ENCODE assay signal across 19 cellular contexts in the genomic region with DNA sequence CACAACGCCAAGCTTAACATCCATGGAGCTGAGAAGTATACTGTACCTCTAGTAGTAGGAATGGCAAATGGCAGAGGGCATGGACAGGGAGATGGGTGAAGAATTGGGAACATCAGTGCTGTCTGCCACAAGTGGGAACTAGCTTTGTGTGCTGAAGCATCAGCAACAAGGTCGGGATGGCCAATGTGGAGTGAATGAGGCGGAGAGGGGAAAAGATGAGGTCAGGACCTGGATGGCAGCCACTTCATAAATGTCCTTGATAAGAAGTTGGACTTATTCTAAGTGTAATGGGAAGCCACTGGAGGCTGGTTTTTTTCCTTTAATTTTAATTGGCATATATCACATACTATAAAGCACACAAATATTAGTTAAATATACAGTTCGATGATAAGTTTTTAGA. TPM values are rescaled to one million over a fixed set of nuclear protein-coding genes. Genes with fewer than 3 reads are reported as not detected.
A peak's percentile ranks its signal among the peaks of the same experiment; 100 is the strongest.
DNase-seq lines count a peak whose midpoint lies in the region; ATAC-seq and TF ChIP-seq lines count a peak whose summit lies in the region.
"Had no signal": no experiment of that assay in that cellular context is flagged by ENCODE, and none has a peak within 500 bp of the region (broad histone marks: within the 10 kb centered on the region; RNA-seq: fewer than 3 reads in every experiment).

No MANE protein-coding gene starts in this region.

- H4K20me1 ChIP-seq in PC-3 (ENCODE audit: low read length): no peaks in the 10 kb centered on the region

- H3K4me3 Mint-ChIP-seq in CD4-positive, alpha-beta memory T cell: no peak overlapping the region
- H3K4me3 Mint-ChIP-seq: HFFc6 had no signal

- no peak for TF ChIP-seq CTCF in PC-3 (conservative IDR thresholded peaks at IDR 0.05; ENCODE audit: low read depth, low read length)

- CTCF ChIA-PET in PC-3 (lab: Charles Lee): no interaction called here
- CTCF ChIA-PET in CD4-positive, alpha-beta memory T cell (lab: Charles Lee; ENCODE audit: partially characterized antibody): no interaction called here

- no peaks in the 10 kb centered on the region for H3K79me2 ChIP-seq in PC-3 (ENCODE audit: low read length)

- DNase-seq in PC-3: no peak
- DNase-seq in epithelial cell of prostate (ENCODE audit: low read depth, low spot score): no peak
- peak in 2 of 3 donors; percentile 65 to 78 for DNase-seq in right cardiac atrium
- DNase-seq in Kasumi-1 (lab: John Stamatoyannopoulos, UW): no peak
- no peak for DNase-seq in NCI-H1436 treated with DMSO at 0.1 percent for 48 hours (lab: John Stamatoyannopoulos, UW)
- no peak for DNase-seq in CD4-positive, alpha-beta memory T cell
- DNase-seq: AML-193, DMS79 treated with DMSO at 0.1 percent for 48 hours, HFFc6, NCI-H1105 treated with DMSO at 0.1 percent for 48 hours, NCI-H1694 treated with DMSO at 0.1 percent for 48 hours, NCI-H2107, NCI-H510A, NCI-H774, SHP77 treated with DMSO at 0.1 percent for 48 hours, SK-N-SH had no signal

- no peaks in the 10 kb centered on the region for H3F3A ChIP-seq in PC-3 (ENCODE audit: low read length, unreplicated experiment)

- H3K27ac Mint-ChIP-seq in CD4-positive, alpha-beta memory T cell: no peak overlapping the region
- H3K27ac Mint-ChIP-seq: CD14-positive monocyte, HFFc6 had no signal

- peaks cover 6% of the 10 kb centered on the region; the same call in 1 of the 2 replicates for H3K4me1 ChIP-seq in PC-3 (ENCODE audit: insufficient read depth, low read length)
- peaks cover 4% of the 10 kb centered on the region for H3K4me1 ChIP-seq in right cardiac atrium (ENCODE audit: control insufficient read depth, insufficient read depth, low read length)
- no peaks in the 10 kb centered on the region for H3K4me1 ChIP-seq in CD4-positive, alpha-beta memory T cell (ENCODE audit: insufficient read depth, low read length)

- H3K27me3 Mint-ChIP-seq in CD4-positive, alpha-beta memory T cell: peaks cover 23 to 26% of the 10 kb centered on the region in 2 donors

- no peaks in the 10 kb centered on the region for H3K4me1 Mint-ChIP-seq in CD4-positive, alpha-beta memory T cell
- H3K4me1 Mint-ChIP-seq: CD14-positive monocyte had no signal

- intact Hi-C loops in PC-3 (cut with micrococcal nuclease): no loop called here
- intact Hi-C loops in right cardiac atrium (cut with DNase I): no loop called here
- intact Hi-C loops in CD4-positive, alpha-beta memory T cell (cut with micrococcal nuclease): no loop called here

- no peaks in the 10 kb centered on the region for H3K9me2 ChIP-seq in PC-3 (replicated peaks; ENCODE audit: low read length)
- H3K9me2 ChIP-seq: SK-N-SH had no signal

- H3K27ac ChIP-seq in PC-3 (ENCODE audit: low read length): peak overlapping the region; percentile 36; the same call in 1 of the 2 replicates
- H3K27ac ChIP-seq in epithelial cell of prostate: peak overlapping the region; percentile 64
- H3K27ac ChIP-seq in right cardiac atrium (ENCODE audit: low read length): no peak overlapping the region
- no peak overlapping the region for H3K27ac ChIP-seq in CD4-positive, alpha-beta memory T cell (ENCODE audit: low read depth, low read length)

- H2AFZ ChIP-seq in PC-3 (ENCODE audit: low read length): no peak overlapping the region

- ATAC-seq in PC-3 (no peak), right cardiac atrium (peak; percentile 52 to 68), HG02981 (IDR thresholded peaks at IDR 0.05; ENCODE audit: unreplicated experiment) (no peak)
- ATAC-seq: K562 had no signal

- POLR2A ChIA-PET in PC-3 (lab: Charles Lee; ENCODE audit: unreplicated experiment): no interaction called here
- POLR2A ChIA-PET in CD4-positive, alpha-beta memory T cell (lab: Charles Lee; ENCODE audit: partially characterized antibody): no interaction called here

- no peaks in the 10 kb centered on the region for H3K36me3 ChIP-seq in PC-3 (ENCODE audit: low read depth, low read length)
- no peaks in the 10 kb centered on the region for H3K36me3 ChIP-seq in CD4-positive, alpha-beta memory T cell (ENCODE audit: insufficient read depth, low read length)

- no peaks in the 10 kb centered on the region for H3K36me3 Mint-ChIP-seq in CD4-positive, alpha-beta memory T cell
- H3K36me3 Mint-ChIP-seq: CD14-positive monocyte had no signal

- H3K9me3 ChIP-seq in PC-3 (ENCODE audit: low read length): no peaks in the 10 kb centered on the region
- H3K9me3 ChIP-seq in right cardiac atrium (ENCODE audit: control insufficient read depth, low read length): no peaks in the 10 kb centered on the region
- H3K9me3 ChIP-seq in CD4-positive, alpha-beta memory T cell (ENCODE audit: control insufficient read depth in 1 of 2, low read length in 2 of 2): no peaks in the 10 kb centered on the region
- H3K9me3 ChIP-seq: SK-N-SH had no signal

- 52% methylated on average over 4 of the region's 4 CpGs for WGBS in right cardiac atrium

- no peak overlapping the region for H3K4me2 ChIP-seq in PC-3 (ENCODE audit: low read length)
- H3K4me2 ChIP-seq: SK-N-SH had no signal

- BruUV-seq in PC-3 (replicated peaks; lab: Mats Ljungman, UMichigan): no TSS peak

- H3K9me3 Mint-ChIP-seq in CD4-positive, alpha-beta memory T cell: peaks cover 0 to 4% (median 0%) of the 10 kb centered on the region in 8 donors

- no peak overlapping the region for H3K9ac ChIP-seq in PC-3 (ENCODE audit: low read length)
- H3K9ac ChIP-seq: SK-N-SH had no signal

- no peaks in the 10 kb centered on the region for H3K27me3 ChIP-seq in PC-3 (ENCODE audit: low read length)
- no peaks in the 10 kb centered on the region for H3K27me3 ChIP-seq in right cardiac atrium (ENCODE audit: control insufficient read depth, insufficient read depth)
- no peaks in the 10 kb centered on the region for H3K27me3 ChIP-seq in CD4-positive, alpha-beta memory T cell (ENCODE audit: insufficient read depth, low read length)

- H3K4me3 ChIP-seq in PC-3 (ENCODE audit: low read length) (no peak overlapping the region), right cardiac atrium (ENCODE audit: low read length) (no peak overlapping the region)
- no peak overlapping the region for H3K4me3 ChIP-seq in CD4-positive, alpha-beta memory T cell (ENCODE audit: low read length in 2 of 2)
- H3K4me3 ChIP-seq: K562 had no signal

RNA-seq across cellular contexts. Expression of a gene that starts 21.9 kb away (rescaled TPM):
- 3.5 and 3.7 TPM in 2 replicates for total RNA-seq in PC-3 (2014; rRNA removed)
- total RNA-seq in right cardiac atrium: 1 to 10 TPM; 6.4 to 9.1 (median 7.4) TPM
- polyA plus RNA-seq in right cardiac atrium: 3.1 TPM
- total RNA-seq in CD4-positive, alpha-beta memory T cell: under 1 TPM; 0.22 to 0.70 TPM
- polyA plus RNA-seq in CD4-positive, alpha-beta memory T cell: under 1 TPM in 1 of 2 donors, not detected in 1; 0.65 TPM

Comparison
In these comparisons a context has a peak if more than half of its experiments do, and no peak if none do; other contexts are left out.
1. ATAC-seq: peak in right cardiac atrium (2 of 2); none in PC-3 (single experiment) and HG02981 (single experiment).
2. DNase-seq: peak in right cardiac atrium (2 of 3); none in PC-3 (single experiment), epithelial cell of prostate (single experiment), Kasumi-1 (0 of 2), NCI-H1436 treated with DMSO at 0.1 percent for 48 hours (single experiment) and CD4-positive, alpha-beta memory T cell (0 of 5).
3. H3K27ac ChIP-seq: peak in PC-3 (single experiment) and epithelial cell of prostate (single experiment); none in right cardiac atrium (single experiment) and CD4-positive, alpha-beta memory T cell (single experiment).